ENCODE assay signal across 1 cellular context in the genomic region with DNA sequence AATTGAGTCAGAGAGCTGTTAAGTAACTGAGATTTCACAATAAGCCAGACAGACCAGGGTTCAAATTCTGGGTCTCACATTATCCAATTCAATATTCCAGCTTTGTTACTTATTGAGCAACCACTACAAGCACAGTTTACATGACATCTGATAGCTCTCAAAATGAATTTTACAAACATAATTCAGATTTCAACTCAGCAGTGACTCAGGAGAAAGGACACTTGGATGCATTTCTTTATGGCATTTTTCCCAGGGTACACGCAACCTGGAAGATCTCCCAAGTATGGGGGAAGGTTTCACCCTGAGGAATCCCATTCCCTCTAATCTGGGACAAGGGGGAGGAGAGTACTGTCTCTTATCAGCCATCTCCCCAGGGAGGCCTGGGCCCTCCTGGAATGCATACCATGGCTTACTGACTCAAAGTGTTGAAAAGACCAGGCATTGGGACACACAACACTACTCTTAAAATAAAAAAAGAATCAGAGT.
TF ChIP-seq lines count a peak whose summit lies in the region.

No MANE protein-coding gene starts in this region.

TF ChIP-seq in GM23338, 12 proteins besides CTCF, POLR2A, EP300 and RAD21 (continued from another document):
- TF ChIP-seq, protein P1, sequence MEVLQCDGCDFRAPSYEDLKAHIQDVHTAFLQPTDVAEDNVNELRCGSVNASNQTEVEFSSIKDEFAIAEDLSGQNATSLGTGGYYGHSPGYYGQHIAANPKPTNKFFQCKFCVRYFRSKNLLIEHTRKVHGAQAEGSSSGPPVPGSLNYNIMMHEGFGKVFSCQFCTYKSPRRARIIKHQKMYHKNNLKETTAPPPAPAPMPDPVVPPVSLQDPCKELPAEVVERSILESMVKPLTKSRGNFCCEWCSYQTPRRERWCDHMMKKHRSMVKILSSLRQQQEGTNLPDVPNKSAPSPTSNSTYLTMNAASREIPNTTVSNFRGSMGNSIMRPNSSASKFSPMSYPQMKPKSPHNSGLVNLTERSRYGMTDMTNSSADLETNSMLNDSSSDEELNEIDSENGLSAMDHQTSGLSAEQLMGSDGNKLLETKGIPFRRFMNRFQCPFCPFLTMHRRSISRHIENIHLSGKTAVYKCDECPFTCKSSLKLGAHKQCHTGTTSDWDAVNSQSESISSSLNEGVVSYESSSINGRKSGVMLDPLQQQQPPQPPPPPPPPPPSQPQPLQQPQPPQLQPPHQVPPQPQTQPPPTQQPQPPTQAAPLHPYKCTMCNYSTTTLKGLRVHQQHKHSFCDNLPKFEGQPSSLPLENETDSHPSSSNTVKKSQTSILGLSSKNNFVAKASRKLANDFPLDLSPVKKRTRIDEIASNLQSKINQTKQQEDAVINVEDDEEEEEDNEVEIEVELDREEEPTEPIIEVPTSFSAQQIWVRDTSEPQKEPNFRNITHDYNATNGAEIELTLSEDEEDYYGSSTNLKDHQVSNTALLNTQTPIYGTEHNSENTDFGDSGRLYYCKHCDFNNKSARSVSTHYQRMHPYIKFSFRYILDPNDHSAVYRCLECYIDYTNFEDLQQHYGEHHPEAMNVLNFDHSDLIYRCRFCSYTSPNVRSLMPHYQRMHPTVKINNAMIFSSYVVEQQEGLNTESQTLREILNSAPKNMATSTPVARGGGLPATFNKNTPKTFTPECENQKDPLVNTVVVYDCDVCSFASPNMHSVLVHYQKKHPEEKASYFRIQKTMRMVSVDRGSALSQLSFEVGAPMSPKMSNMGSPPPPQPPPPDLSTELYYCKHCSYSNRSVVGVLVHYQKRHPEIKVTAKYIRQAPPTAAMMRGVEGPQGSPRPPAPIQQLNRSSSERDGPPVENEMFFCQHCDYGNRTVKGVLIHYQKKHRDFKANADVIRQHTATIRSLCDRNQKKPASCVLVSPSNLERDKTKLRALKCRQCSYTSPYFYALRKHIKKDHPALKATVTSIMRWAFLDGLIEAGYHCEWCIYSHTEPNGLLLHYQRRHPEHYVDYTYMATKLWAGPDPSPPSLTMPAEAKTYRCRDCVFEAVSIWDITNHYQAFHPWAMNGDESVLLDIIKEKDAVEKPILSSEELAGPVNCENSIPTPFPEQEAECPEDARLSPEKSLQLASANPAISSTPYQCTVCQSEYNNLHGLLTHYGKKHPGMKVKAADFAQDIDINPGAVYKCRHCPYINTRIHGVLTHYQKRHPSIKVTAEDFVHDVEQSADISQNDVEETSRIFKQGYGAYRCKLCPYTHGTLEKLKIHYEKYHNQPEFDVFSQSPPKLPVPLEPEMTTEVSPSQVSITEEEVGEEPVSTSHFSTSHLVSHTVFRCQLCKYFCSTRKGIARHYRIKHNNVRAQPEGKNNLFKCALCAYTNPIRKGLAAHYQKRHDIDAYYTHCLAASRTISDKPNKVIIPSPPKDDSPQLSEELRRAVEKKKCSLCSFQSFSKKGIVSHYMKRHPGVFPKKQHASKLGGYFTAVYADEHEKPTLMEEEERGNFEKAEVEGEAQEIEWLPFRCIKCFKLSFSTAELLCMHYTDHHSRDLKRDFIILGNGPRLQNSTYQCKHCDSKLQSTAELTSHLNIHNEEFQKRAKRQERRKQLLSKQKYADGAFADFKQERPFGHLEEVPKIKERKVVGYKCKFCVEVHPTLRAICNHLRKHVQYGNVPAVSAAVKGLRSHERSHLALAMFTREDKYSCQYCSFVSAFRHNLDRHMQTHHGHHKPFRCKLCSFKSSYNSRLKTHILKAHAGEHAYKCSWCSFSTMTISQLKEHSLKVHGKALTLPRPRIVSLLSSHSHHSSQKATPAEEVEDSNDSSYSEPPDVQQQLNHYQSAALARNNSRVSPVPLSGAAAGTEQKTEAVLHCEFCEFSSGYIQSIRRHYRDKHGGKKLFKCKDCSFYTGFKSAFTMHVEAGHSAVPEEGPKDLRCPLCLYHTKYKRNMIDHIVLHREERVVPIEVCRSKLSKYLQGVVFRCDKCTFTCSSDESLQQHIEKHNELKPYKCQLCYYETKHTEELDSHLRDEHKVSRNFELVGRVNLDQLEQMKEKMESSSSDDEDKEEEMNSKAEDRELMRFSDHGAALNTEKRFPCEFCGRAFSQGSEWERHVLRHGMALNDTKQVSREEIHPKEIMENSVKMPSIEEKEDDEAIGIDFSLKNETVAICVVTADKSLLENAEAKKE (CRISPR knock-in tag; IDR thresholded peaks at IDR 0.05): no peak
- TF ChIP-seq ZNF331 (CRISPR knock-in tag; IDR thresholded peaks at IDR 0.05; ENCODE audit: low read depth) (no peak), ZNF114 (CRISPR knock-in tag; IDR thresholded peaks at IDR 0.05) (no peak), STAT1 (IDR thresholded peaks at IDR 0.05; ENCODE audit: unreplicated experiment) (no peak), NANOG (IDR thresholded peaks at IDR 0.05; ENCODE audit: borderline replicate concordance) (no peak), CREB1 (CRISPR knock-in tag; IDR thresholded peaks at IDR 0.05; ENCODE audit: low read depth) (no peak)
- TF ChIP-seq, protein P2, sequence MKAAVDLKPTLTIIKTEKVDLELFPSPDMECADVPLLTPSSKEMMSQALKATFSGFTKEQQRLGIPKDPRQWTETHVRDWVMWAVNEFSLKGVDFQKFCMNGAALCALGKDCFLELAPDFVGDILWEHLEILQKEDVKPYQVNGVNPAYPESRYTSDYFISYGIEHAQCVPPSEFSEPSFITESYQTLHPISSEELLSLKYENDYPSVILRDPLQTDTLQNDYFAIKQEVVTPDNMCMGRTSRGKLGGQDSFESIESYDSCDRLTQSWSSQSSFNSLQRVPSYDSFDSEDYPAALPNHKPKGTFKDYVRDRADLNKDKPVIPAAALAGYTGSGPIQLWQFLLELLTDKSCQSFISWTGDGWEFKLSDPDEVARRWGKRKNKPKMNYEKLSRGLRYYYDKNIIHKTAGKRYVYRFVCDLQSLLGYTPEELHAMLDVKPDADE (IDR thresholded peaks at IDR 0.05): no peak
TF ChIP-seq in GM23338: peak in this region for 0.
